In genomic region chr12:124609041-124609984, GRCh38 we compare ENCODE assay signal across 8 cellular contexts. TPM values are rescaled to one million over a fixed set of nuclear protein-coding genes. Genes with fewer than 3 reads are reported as not detected.
A peak's percentile ranks its signal among the peaks of the same experiment; 100 is the strongest.
DNase-seq lines count a peak whose midpoint lies in the region; ATAC-seq and TF ChIP-seq lines count a peak whose summit lies in the region.

No MANE protein-coding gene starts in this region.

- no peaks in the 10 kb centered on the region for H4K20me1 ChIP-seq in KMS-11 (ENCODE audit: insufficient read depth)

- H3K36me3 ChIP-seq in Caco-2 (ENCODE audit: control insufficient read depth, insufficient read depth, low read length) (no peaks in the 10 kb centered on the region), KMS-11 (ENCODE audit: insufficient read depth) (no peaks in the 10 kb centered on the region)

- H3K4me1 Mint-ChIP-seq in Caco-2 (ENCODE audit: low read depth, unreplicated experiment), result peaks cover 48% of the 10 kb centered on the region

- no TSS peak for BruUV-seq in Caco-2 (replicated peaks; lab: Mats Ljungman, UMichigan)

- no peak for TF ChIP-seq CTCF in Caco-2 (IDR thresholded peaks at IDR 0.05; ENCODE audit: insufficient read depth in 1 of 2, low read depth in 1 of 2, low read length in 1 of 2, severe bottlenecking in 1 of 2, unreplicated experiment in 1 of 2)
- TF ChIP-seq CTCF in KMS-11 (conservative IDR thresholded peaks at IDR 0.05; ENCODE audit: low read depth, low read length), result no peak

- H2AFZ ChIP-seq in KMS-11 (ENCODE audit: low read depth), result no peak overlapping the region

- H3K9ac ChIP-seq in KMS-11, result peak overlapping the region; percentile 66; the same call in 1 of the 2 replicates

- H3K9me3 ChIP-seq in Caco-2, result no peaks in the 10 kb centered on the region

- H3K27me3 ChIP-seq in Caco-2 (replicated peaks; ENCODE audit: control insufficient read depth, insufficient read depth, low read length), result no peaks in the 10 kb centered on the region
- no peaks in the 10 kb centered on the region for H3K27me3 ChIP-seq in KMS-11 (ENCODE audit: insufficient read depth, low read depth)

- intact Hi-C loops in Caco-2 (cut with micrococcal nuclease; ENCODE audit: unreplicated experiment), result loop anchor here (2.0 kb wide), 3 partner anchors 23 to 43 kb away; partner anchors contain the start of gene NCOR2

- CTCF ChIA-PET in Caco-2 (lab: Charles Lee), result no interaction called here

- peak overlapping the region; percentile 72 for H3K27ac Mint-ChIP-seq in Caco-2 (ENCODE audit: unreplicated experiment)

- DNase-seq in Caco-2, result peak; percentile 93 to 96
- peak; percentile 98 for DNase-seq in RPMI8226
- peak; percentile 20 to 83 (median 54) for DNase-seq in activated naive CD4-positive, alpha-beta T cell (lab: John Stamatoyannopoulos, UW)
- peak; percentile 69 for DNase-seq in iris pigment epithelial cell (ENCODE audit: low read depth)
- peak; percentile 54 to 58 for DNase-seq in stimulated activated CD4-positive, alpha-beta T cell treated with anti-CD3 and anti-CD28 coated beads, Interleukin-4, amount 100 ng/mL, for 48 hours (ENCODE audit: low read depth in 2 of 2)

- H3K4me2 ChIP-seq in KMS-11, result peak overlapping the region; percentile 84

- H3K4me3 Mint-ChIP-seq in Caco-2 (ENCODE audit: unreplicated experiment), result peak overlapping the region; percentile 57

- H3K36me3 Mint-ChIP-seq in Caco-2 (ENCODE audit: insufficient read depth, unreplicated experiment), result peaks cover 20% of the 10 kb centered on the region

- peaks cover 56% of the 10 kb centered on the region for H3K4me1 ChIP-seq in Caco-2
- H3K4me1 ChIP-seq in KMS-11 (ENCODE audit: low read depth, poor library complexity, severe bottlenecking), result peaks cover 30% of the 10 kb centered on the region

- no peaks in the 10 kb centered on the region for H3K9me3 Mint-ChIP-seq in Caco-2 (ENCODE audit: unreplicated experiment)

- peak overlapping the region; percentile 89 for H3K27ac ChIP-seq in KMS-11

- H3K79me2 ChIP-seq in KMS-11 (ENCODE audit: insufficient read depth, low read depth), result no peaks in the 10 kb centered on the region

- POLR2A ChIA-PET in Caco-2 (lab: Charles Lee), result no interaction called here

- H3K4me3 ChIP-seq in Caco-2 (ENCODE audit: low read depth, low read length) (no peak overlapping the region), KMS-11 (IDR thresholded peaks at IDR 0.05; ENCODE audit: insufficient read depth, low read depth, low read length) (no peak overlapping the region)

- H3K27me3 Mint-ChIP-seq in Caco-2 (ENCODE audit: insufficient read depth, unreplicated experiment), result no peaks in the 10 kb centered on the region

- ATAC-seq in GM21447 (IDR thresholded peaks at IDR 0.05; ENCODE audit: unreplicated experiment) (peak; percentile 79), HG02938 (IDR thresholded peaks at IDR 0.05; ENCODE audit: unreplicated experiment) (no peak)

RNA-seq across cellular contexts. Expression of gene NCOR2, which starts 41.9 kb away (rescaled TPM):
- total RNA-seq in Caco-2 (2022), result 243 and 250 TPM in 2 replicates
